Comparison of ENCODE assay signal across 1 cellular context in the genomic region with DNA sequence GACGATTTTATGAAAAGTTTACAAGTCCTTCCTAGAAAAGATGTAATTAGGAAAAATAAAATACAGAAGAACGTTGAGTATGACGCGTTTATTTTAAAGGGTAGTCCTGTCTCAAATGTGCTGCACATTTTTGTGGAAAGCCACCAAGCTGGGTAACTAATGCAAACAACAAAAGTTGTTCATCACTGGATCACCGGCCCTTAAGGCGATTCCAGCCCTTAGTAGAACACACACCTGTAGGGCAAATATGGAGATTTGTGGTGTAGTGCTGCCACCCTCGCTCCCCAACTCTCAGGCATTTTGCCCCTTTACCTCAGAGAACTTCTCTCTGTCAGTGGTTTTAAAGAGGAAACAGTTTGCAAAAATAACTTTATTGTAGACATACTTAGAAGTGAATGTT.
TF ChIP-seq lines count a peak whose summit lies in the region.

No MANE protein-coding gene starts in this region.

TF ChIP-seq in HepG2, 621 proteins besides CTCF, POLR2A, EP300 and RAD21:
- TF ChIP-seq ZNF782 (CRISPR knock-in tag; IDR thresholded peaks at IDR 0.05; ENCODE audit: borderline replicate concordance) (no peak), HDAC1 (CRISPR knock-in tag; IDR thresholded peaks at IDR 0.05) (no peak), JUN (CRISPR knock-in tag; IDR thresholded peaks at IDR 0.05) (no peak), ZNF180 (CRISPR knock-in tag; IDR thresholded peaks at IDR 0.05; ENCODE audit: borderline replicate concordance, low read depth) (no peak), ZNF569 (CRISPR knock-in tag; IDR thresholded peaks at IDR 0.05; ENCODE audit: borderline replicate concordance) (no peak), E2F1 (CRISPR knock-in tag; IDR thresholded peaks at IDR 0.05) (no peak), MIER2 (CRISPR knock-in tag; IDR thresholded peaks at IDR 0.05) (no peak), ZNF121 (CRISPR knock-in tag; IDR thresholded peaks at IDR 0.05) (no peak)
- TF ChIP-seq, protein P1, sequence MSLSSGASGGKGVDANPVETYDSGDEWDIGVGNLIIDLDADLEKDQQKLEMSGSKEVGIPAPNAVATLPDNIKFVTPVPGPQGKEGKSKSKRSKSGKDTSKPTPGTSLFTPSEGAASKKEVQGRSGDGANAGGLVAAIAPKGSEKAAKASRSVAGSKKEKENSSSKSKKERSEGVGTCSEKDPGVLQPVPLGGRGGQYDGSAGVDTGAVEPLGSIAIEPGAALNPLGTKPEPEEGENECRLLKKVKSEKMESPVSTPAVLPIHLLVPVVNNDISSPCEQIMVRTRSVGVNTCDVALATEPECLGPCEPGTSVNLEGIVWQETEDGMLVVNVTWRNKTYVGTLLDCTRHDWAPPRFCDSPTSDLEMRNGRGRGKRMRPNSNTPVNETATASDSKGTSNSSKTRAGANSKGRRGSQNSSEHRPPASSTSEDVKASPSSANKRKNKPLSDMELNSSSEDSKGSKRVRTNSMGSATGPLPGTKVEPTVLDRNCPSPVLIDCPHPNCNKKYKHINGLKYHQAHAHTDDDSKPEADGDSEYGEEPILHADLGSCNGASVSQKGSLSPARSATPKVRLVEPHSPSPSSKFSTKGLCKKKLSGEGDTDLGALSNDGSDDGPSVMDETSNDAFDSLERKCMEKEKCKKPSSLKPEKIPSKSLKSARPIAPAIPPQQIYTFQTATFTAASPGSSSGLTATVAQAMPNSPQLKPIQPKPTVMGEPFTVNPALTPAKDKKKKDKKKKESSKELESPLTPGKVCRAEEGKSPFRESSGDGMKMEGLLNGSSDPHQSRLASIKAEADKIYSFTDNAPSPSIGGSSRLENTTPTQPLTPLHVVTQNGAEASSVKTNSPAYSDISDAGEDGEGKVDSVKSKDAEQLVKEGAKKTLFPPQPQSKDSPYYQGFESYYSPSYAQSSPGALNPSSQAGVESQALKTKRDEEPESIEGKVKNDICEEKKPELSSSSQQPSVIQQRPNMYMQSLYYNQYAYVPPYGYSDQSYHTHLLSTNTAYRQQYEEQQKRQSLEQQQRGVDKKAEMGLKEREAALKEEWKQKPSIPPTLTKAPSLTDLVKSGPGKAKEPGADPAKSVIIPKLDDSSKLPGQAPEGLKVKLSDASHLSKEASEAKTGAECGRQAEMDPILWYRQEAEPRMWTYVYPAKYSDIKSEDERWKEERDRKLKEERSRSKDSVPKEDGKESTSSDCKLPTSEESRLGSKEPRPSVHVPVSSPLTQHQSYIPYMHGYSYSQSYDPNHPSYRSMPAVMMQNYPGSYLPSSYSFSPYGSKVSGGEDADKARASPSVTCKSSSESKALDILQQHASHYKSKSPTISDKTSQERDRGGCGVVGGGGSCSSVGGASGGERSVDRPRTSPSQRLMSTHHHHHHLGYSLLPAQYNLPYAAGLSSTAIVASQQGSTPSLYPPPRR (CRISPR knock-in tag; IDR thresholded peaks at IDR 0.05; ENCODE audit: borderline replicate concordance): no peak
